ENCODE assay signal across 34 cellular contexts in the genomic region with DNA sequence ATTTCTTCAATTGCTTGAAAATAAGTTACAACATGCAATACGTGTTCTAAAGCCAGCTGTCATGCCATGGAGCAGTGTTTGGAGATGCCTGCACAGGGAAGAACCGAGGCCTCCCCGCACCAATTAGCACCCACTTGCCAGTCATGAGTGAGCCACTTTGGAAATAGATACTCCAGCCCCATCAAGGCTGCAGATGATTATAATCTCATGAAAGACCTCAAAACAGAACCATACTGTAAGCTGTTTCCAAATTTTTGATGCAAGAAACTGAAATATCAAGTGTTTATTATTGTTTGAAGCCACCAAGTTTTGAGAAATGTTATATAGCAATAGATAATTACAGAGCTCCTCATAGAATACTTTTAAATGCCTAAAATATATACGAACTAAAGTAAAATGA.
"Had no signal": no experiment of that assay in that cellular context is flagged by ENCODE, and none has a peak within 500 bp of the region (broad histone marks: within the 10 kb centered on the region; RNA-seq: fewer than 3 reads in every experiment).

No MANE protein-coding gene starts in this region.

- H3K27me3 ChIP-seq: ascending aorta, cardiac muscle cell had no signal

- H3K36me3 ChIP-seq: ascending aorta, cardiac muscle cell had no signal

- H3K4me1 ChIP-seq: ascending aorta had no signal

- H3K4me1 Mint-ChIP-seq: activated B cell treated with CpG ODN at 0.5 μM for 24 hours; activated CD4-positive, alpha-beta memory T cell treated with anti-CD3 and anti-CD28 coated beads, Interleukin-2, amount 10 ng/mL, durations not matched to agents 7 days and 5 days; activated CD4-positive, alpha-beta T cell treated with anti-CD3 and anti-CD28 coated beads, Interleukin-2, amount 10 ng/mL, durations not matched to agents 7 days and 5 days; activated CD8-positive, alpha-beta memory T cell treated with anti-CD3 and anti-CD28 coated beads, Interleukin-2, amount 10 ng/mL, durations not matched to agents 7 days and 5 days; activated naive CD4-positive, alpha-beta T cell treated with anti-CD3 and anti-CD28 coated beads, Interleukin-2, amount 10 ng/mL, durations not matched to agents 7 days and 5 days; activated naive CD4-positive, alpha-beta T cell treated with anti-CD3 and anti-CD28 coated beads, Interleukin-2, amount 50 U/mL, for 24 hours; activated naive CD8-positive, alpha-beta T cell treated with anti-CD3 and anti-CD28 coated beads, Interleukin-2, amount 50 U/mL, for 24 hours; central memory CD8-positive, alpha-beta T cell had no signal

- H3K27ac Mint-ChIP-seq: activated B cell treated with CpG ODN at 0.5 μM for 24 hours; activated CD4-positive, alpha-beta memory T cell treated with anti-CD3 and anti-CD28 coated beads, Interleukin-2, amount 10 ng/mL, durations not matched to agents 7 days and 5 days; activated CD4-positive, alpha-beta T cell treated with anti-CD3 and anti-CD28 coated beads, Interleukin-2, amount 10 ng/mL, durations not matched to agents 7 days and 5 days; activated CD8-positive, alpha-beta memory T cell treated with anti-CD3 and anti-CD28 coated beads, Interleukin-2, amount 10 ng/mL, durations not matched to agents 7 days and 5 days; activated CD8-positive, alpha-beta T cell treated with anti-CD3 and anti-CD28 coated beads, Interleukin-2, amount 10 ng/mL, durations not matched to agents 7 days and 5 days; activated naive CD4-positive, alpha-beta T cell treated with anti-CD3 and anti-CD28 coated beads, Interleukin-2, amount 10 ng/mL, durations not matched to agents 7 days and 5 days; activated naive CD4-positive, alpha-beta T cell treated with anti-CD3 and anti-CD28 coated beads, Interleukin-2, amount 50 U/mL, for 24 hours; activated naive CD8-positive, alpha-beta T cell; activated naive CD8-positive, alpha-beta T cell treated with anti-CD3 and anti-CD28 coated beads, Interleukin-2, amount 10 ng/mL, durations not matched to agents 7 days and 5 days; activated naive CD8-positive, alpha-beta T cell treated with anti-CD3 and anti-CD28 coated beads, Interleukin-2, amount 50 U/mL, for 24 hours; activated T-cell treated with anti-CD3 and anti-CD28 coated beads, Interleukin-2, amount 50 U/mL, for 24 hours; activated T-helper 2 cell treated with anti-CD3 and anti-CD28 coated beads, Interferon-gamma antibody, Interleukin-2, Interleukin-4, amounts not matched to agents 10 μg/mL and 5 μg/mL and 100 μg/mL, durations not matched to agents 14 hours and 24 hours and 36 hours; brain; T-helper 1 cell treated with Interleukin-12 subunit alpha and Interleukin-12 subunit beta and Interleukin-4 antibody, amounts not matched to agents 30 μg/mL and 1 μg/mL, for 36 hours; T-helper 2 cell treated with Interferon-gamma antibody and Interleukin-4, amounts not matched to agents 5 μg/mL and 100 μg/mL, for 36 hours had no signal

- DNase-seq: activated B cell treated with CpG ODN at 0.5 μM for 24 hours; activated CD4-positive, alpha-beta memory T cell treated with anti-CD3 and anti-CD28 coated beads, Interleukin-2, amount 10 ng/mL, durations not matched to agents 7 days and 5 days; activated CD4-positive, alpha-beta T cell treated with anti-CD3 and anti-CD28 coated beads for 4 hours; activated CD4-positive, alpha-beta T cell treated with anti-CD3 and anti-CD28 coated beads, Interleukin-2, amount 10 ng/mL, durations not matched to agents 7 days and 5 days; activated CD4-positive, alpha-beta T cell treated with anti-CD3 and anti-CD28 coated beads, Interleukin-2, amount 50 U/mL, for 48 hours; activated CD4-positive, CD25-positive, alpha-beta regulatory T cell treated with anti-CD3 and anti-CD28 coated beads, Interleukin-2, amount 50 U/mL, for 72 hours; activated CD8-positive, alpha-beta memory T cell treated with anti-CD3 and anti-CD28 coated beads for 24 hours; activated CD8-positive, alpha-beta memory T cell treated with anti-CD3 and anti-CD28 coated beads, Interleukin-2, amount 10 ng/mL, durations not matched to agents 7 days and 5 days; activated CD8-positive, alpha-beta memory T cell treated with anti-CD3 and anti-CD28 coated beads, Interleukin-2, amount 50 U/mL, for 48 hours; activated CD8-positive, alpha-beta T cell treated with anti-CD3 and anti-CD28 coated beads, Interleukin-2, amount 10 ng/mL, durations not matched to agents 7 days and 5 days; activated effector memory CD4-positive, alpha-beta T cell treated with Interleukin-2 at 50 U/mL for 16 hours; activated gamma-delta T cell; activated naive CD4-positive, alpha-beta T cell treated with anti-CD3 and anti-CD28 coated beads, Interleukin-2, amount 10 ng/mL, durations not matched to agents 7 days and 5 days; activated naive CD4-positive, alpha-beta T cell treated with Interleukin-2 at 50 U/mL for 16 hours; activated naive CD8-positive, alpha-beta T cell treated with anti-CD3 and anti-CD28 coated beads, Interleukin-2, amount 10 ng/mL, durations not matched to agents 7 days and 5 days; activated naive CD8-positive, alpha-beta T cell treated with anti-CD3 and anti-CD28 coated beads, Interleukin-2, amount 50 U/mL, for 24 hours; activated T-cell treated with anti-CD3 and anti-CD28 coated beads, Interleukin-2, amount 50 U/mL, for 24 hours; activated T-cell treated with anti-CD3 and anti-CD28 coated beads, Interleukin-2, amount 50 U/mL, for 48 hours; amygdala; anterior cingulate cortex; caudate nucleus; cerebellar nuclear complex; T-helper 1 cell; T-helper 9 cell had no signal

- ATAC-seq: activated CD8-positive, alpha-beta memory T cell treated with anti-CD3 and anti-CD28 coated beads, Interleukin-2, amount 10 ng/mL, durations not matched to agents 7 days and 5 days; activated CD8-positive, alpha-beta T cell treated with anti-CD3 and anti-CD28 coated beads, Interleukin-2, amount 10 ng/mL, durations not matched to agents 7 days and 5 days; activated naive CD8-positive, alpha-beta T cell treated with anti-CD3 and anti-CD28 coated beads, Interleukin-2, amount 50 U/mL, for 24 hours had no signal

- H3K27me3 Mint-ChIP-seq: activated B cell treated with CpG ODN at 0.5 μM for 24 hours; activated CD4-positive, alpha-beta memory T cell treated with anti-CD3 and anti-CD28 coated beads, Interleukin-2, amount 10 ng/mL, durations not matched to agents 7 days and 5 days; activated CD4-positive, alpha-beta T cell treated with anti-CD3 and anti-CD28 coated beads, Interleukin-2, amount 10 ng/mL, durations not matched to agents 7 days and 5 days; activated CD8-positive, alpha-beta memory T cell treated with anti-CD3 and anti-CD28 coated beads, Interleukin-2, amount 10 ng/mL, durations not matched to agents 7 days and 5 days; activated naive CD4-positive, alpha-beta T cell treated with anti-CD3 and anti-CD28 coated beads, Interleukin-2, amount 10 ng/mL, durations not matched to agents 7 days and 5 days; activated naive CD4-positive, alpha-beta T cell treated with anti-CD3 and anti-CD28 coated beads, Interleukin-2, amount 50 U/mL, for 24 hours; activated naive CD8-positive, alpha-beta T cell treated with anti-CD3 and anti-CD28 coated beads, Interleukin-2, amount 10 ng/mL, durations not matched to agents 7 days and 5 days; activated T-cell treated with anti-CD3 and anti-CD28 coated beads, Interleukin-2, amount 50 U/mL, for 24 hours; brain; central memory CD8-positive, alpha-beta T cell had no signal

- H3K4me3 Mint-ChIP-seq: activated B cell treated with CpG ODN at 0.5 μM for 24 hours; activated CD4-positive, alpha-beta memory T cell treated with anti-CD3 and anti-CD28 coated beads, Interleukin-2, amount 10 ng/mL, durations not matched to agents 7 days and 5 days; activated CD4-positive, alpha-beta T cell treated with anti-CD3 and anti-CD28 coated beads, Interleukin-2, amount 10 ng/mL, durations not matched to agents 7 days and 5 days; activated CD8-positive, alpha-beta memory T cell treated with anti-CD3 and anti-CD28 coated beads, Interleukin-2, amount 10 ng/mL, durations not matched to agents 7 days and 5 days; activated CD8-positive, alpha-beta T cell treated with anti-CD3 and anti-CD28 coated beads, Interleukin-2, amount 10 ng/mL, durations not matched to agents 7 days and 5 days; activated naive CD4-positive, alpha-beta T cell treated with anti-CD3 and anti-CD28 coated beads, Interleukin-2, amount 10 ng/mL, durations not matched to agents 7 days and 5 days; activated naive CD4-positive, alpha-beta T cell treated with anti-CD3 and anti-CD28 coated beads, Interleukin-2, amount 50 U/mL, for 24 hours; activated naive CD8-positive, alpha-beta T cell; activated naive CD8-positive, alpha-beta T cell treated with anti-CD3 and anti-CD28 coated beads, Interleukin-2, amount 10 ng/mL, durations not matched to agents 7 days and 5 days; activated naive CD8-positive, alpha-beta T cell treated with anti-CD3 and anti-CD28 coated beads, Interleukin-2, amount 50 U/mL, for 24 hours; activated T-cell treated with anti-CD3 and anti-CD28 coated beads, Interleukin-2, amount 50 U/mL, for 24 hours; brain; central memory CD8-positive, alpha-beta T cell; T-helper 1 cell treated with Interleukin-12 subunit alpha and Interleukin-12 subunit beta and Interleukin-4 antibody, amounts not matched to agents 30 μg/mL and 1 μg/mL, for 36 hours; T-helper 2 cell treated with Interferon-gamma antibody and Interleukin-4, amounts not matched to agents 5 μg/mL and 100 μg/mL, for 36 hours had no signal

- H3K9me3 ChIP-seq: ascending aorta had no signal

- H3K27ac ChIP-seq: ascending aorta, cardiac muscle cell, VCaP had no signal

- H3K4me3 ChIP-seq: ascending aorta, cardiac muscle cell had no signal
